Comparison of ENCODE assay signal across 29 cellular contexts in the genomic region with DNA sequence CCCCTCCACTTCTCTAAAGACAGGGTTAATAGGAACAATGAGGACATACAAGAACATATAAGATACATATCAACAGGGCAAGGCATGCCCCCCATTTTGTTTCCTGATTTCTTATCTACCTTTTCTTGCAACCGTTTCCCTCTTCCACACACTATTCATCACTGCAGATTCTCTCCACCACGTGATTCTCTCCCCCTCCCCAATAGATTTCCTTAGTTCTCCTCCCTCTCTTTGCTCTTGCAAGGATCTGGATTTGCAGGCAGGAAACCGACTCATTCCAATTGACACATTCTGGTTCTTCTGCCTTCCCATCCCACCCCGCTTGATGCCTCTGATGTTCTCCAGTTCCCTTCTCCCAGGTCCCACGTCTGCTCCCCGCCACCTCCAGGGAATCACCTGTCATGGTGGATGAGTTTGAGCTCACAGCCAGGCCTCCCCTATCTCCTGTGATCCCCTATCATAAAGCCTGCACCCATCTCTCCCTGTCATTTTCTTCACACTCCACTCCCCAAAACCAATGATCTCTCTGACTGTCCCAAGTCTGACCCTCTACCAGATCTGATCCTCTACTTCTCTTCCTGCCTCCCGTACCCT. TPM values are rescaled to one million over a fixed set of nuclear protein-coding genes. Genes with fewer than 3 reads are reported as not detected.
DNase-seq lines count a peak whose midpoint lies in the region; ATAC-seq and TF ChIP-seq lines count a peak whose summit lies in the region.
"Had no signal": no experiment of that assay in that cellular context is flagged by ENCODE, and none has a peak within 500 bp of the region (broad histone marks: within the 10 kb centered on the region; RNA-seq: fewer than 3 reads in every experiment).

No MANE protein-coding gene starts in this region.

- no peak for TF ChIP-seq CTCF in CD4-positive, alpha-beta T cell (IDR thresholded peaks at IDR 0.05)
- TF ChIP-seq CTCF in glutamatergic neuron (IDR thresholded peaks at IDR 0.05; ENCODE audit: partially characterized antibody, unreplicated experiment) (no peak), neural cell (IDR thresholded peaks at IDR 0.05; ENCODE audit: poor library complexity, severe bottlenecking) (no peak), GM13976 (IDR thresholded peaks at IDR 0.05; ENCODE audit: borderline replicate concordance, control extremely low read depth, extremely low read depth, insufficient read depth, missing control alignments) (no peak), mucosa of descending colon (IDR thresholded peaks at IDR 0.05) (no peak), transverse colon (IDR thresholded peaks at IDR 0.05) (no peak)

- H3K4me3 Mint-ChIP-seq in CD4-positive, alpha-beta T cell, result peak overlapping the region; percentile 31
- no peak overlapping the region for H3K4me3 Mint-ChIP-seq in T-cell
- peak overlapping the region; percentile 1 for H3K4me3 Mint-ChIP-seq in glutamatergic neuron (ENCODE audit: unreplicated experiment)
- H3K4me3 Mint-ChIP-seq: central memory CD8-positive, alpha-beta T cell had no signal

- no peak for TF ChIP-seq EP300 in neural cell (conservative IDR thresholded peaks at IDR 0.05; ENCODE audit: poor library complexity, severe bottlenecking)
- no peak for TF ChIP-seq EP300 in transverse colon (IDR thresholded peaks at IDR 0.05; ENCODE audit: low read depth)

- TF ChIP-seq POLR2A in transverse colon (IDR thresholded peaks at IDR 0.05), result no peak

- no peak for TF ChIP-seq RAD21 in neural cell (conservative IDR thresholded peaks at IDR 0.05)

- in situ Hi-C loops in GM13976 (cut with MboI; ENCODE audit: low sequenced_read_pairs, unreplicated experiment) (no loop called here), transverse colon (cut with MboI; ENCODE audit: low pct_ligation_motif_present in 1 of 4, low pct_unique_long_range_greater_than_20kb in 1 of 4, low sequenced_read_pairs in 3 of 4) (no loop called here)

- no peak overlapping the region for H3K27ac ChIP-seq in CD4-positive, alpha-beta T cell (ENCODE audit: low read depth, low read length)
- H3K27ac ChIP-seq in neural cell (ENCODE audit: low read length) (peak overlapping the region; percentile 85), transverse colon (no peak overlapping the region)
- H3K27ac ChIP-seq: A549; BLaER1 treated with 17β-estradiol and CSF1 and Interleukin-3, amounts not matched to agents 10 nM and 100 nM; esophagus muscularis mucosa; KMS-11; prostate gland; RWPE1; skin epidermis had no signal

- peaks cover 43% of the 10 kb centered on the region for H3K79me2 ChIP-seq in neural cell (replicated peaks; ENCODE audit: insufficient read depth, low read length)

- H4K20me1 ChIP-seq in neural cell (ENCODE audit: insufficient read depth), result no peaks in the 10 kb centered on the region

- H3K9me3 Mint-ChIP-seq in CD4-positive, alpha-beta T cell, result no peaks in the 10 kb centered on the region
- H3K9me3 Mint-ChIP-seq in T-cell (no peaks in the 10 kb centered on the region), glutamatergic neuron (ENCODE audit: unreplicated experiment) (peaks cover 14% of the 10 kb centered on the region)
- H3K9me3 Mint-ChIP-seq: central memory CD8-positive, alpha-beta T cell; HFFc6 had no signal

- H3K4me1 ChIP-seq in mucosa of descending colon (ENCODE audit: low read depth) (peaks cover 9% of the 10 kb centered on the region), transverse colon (peaks cover 5 to 18% (median 14%) of the 10 kb centered on the region in 4 donors)
- H3K4me1 ChIP-seq: prostate gland had no signal

- intact Hi-C loops in CD4-positive, alpha-beta T cell (cut with DNase I, micrococcal nuclease), result no loop called here
- intact Hi-C loops in mucosa of descending colon (cut with DNase I, micrococcal nuclease), result no loop called here
- intact Hi-C loops in transverse colon (cut with DNase I; ENCODE audit: low total_unique reads), result no loop called here

- no peaks in the 10 kb centered on the region for H3K9me3 ChIP-seq in CD4-positive, alpha-beta T cell (ENCODE audit: control insufficient read depth, low read length)
- H3K9me3 ChIP-seq in neural cell (ENCODE audit: low read length) (no peaks in the 10 kb centered on the region), mucosa of descending colon (no peaks in the 10 kb centered on the region), transverse colon (no peaks in the 10 kb centered on the region)
- H3K9me3 ChIP-seq: A549; BLaER1 treated with 17β-estradiol and CSF1 and Interleukin-3, amounts not matched to agents 10 nM and 100 nM; esophagus muscularis mucosa; gastroesophageal sphincter; prostate gland had no signal

- CTCF ChIA-PET in CD4-positive, alpha-beta T cell (lab: Charles Lee), result no interaction called here
- CTCF ChIA-PET in T-cell (lab: Charles Lee), result no interaction called here

- peaks cover 26% of the 10 kb centered on the region for H3K4me1 Mint-ChIP-seq in CD4-positive, alpha-beta T cell (ENCODE audit: low read depth)
- H3K4me1 Mint-ChIP-seq in T-cell (peaks cover 23 to 42% (median 25%) of the 10 kb centered on the region in 3 donors), glutamatergic neuron (ENCODE audit: low read depth, unreplicated experiment) (peaks cover 38% of the 10 kb centered on the region)

- DNase-seq in CD4-positive, alpha-beta T cell, result no peak
- DNase-seq in T-cell (no peak), glutamatergic neuron (no peak), GM13976 (ENCODE audit: low spot score) (no peak), mucosa of descending colon (no peak), transverse colon (no peak)
- DNase-seq: activated CD4-positive, alpha-beta T cell treated with anti-CD3 and anti-CD28 coated beads, Interleukin-2, amount 50 U/mL, for 1 hour; activated CD8-positive, alpha-beta memory T cell treated with anti-CD3 and anti-CD28 coated beads, Interleukin-2, amount 50 U/mL, for 4 hours; activated gamma-delta T cell; DMS 273 treated with DMSO at 0.1 percent for 48 hours; effector CD4-positive, alpha-beta T cell; GF-D8; HFFc6; NCI-H2081; stimulated activated CD4-positive, alpha-beta T cell treated with anti-CD3 and anti-CD28 coated beads, Interleukin-4, amount 100 ng/mL, for 24 hours had no signal

- peak overlapping the region; percentile 50 for H3K9ac ChIP-seq in neural cell (ENCODE audit: low read length)
- H3K9ac ChIP-seq: BLaER1 treated with 17β-estradiol and CSF1 and Interleukin-3, amounts not matched to agents 10 nM and 100 nM; KMS-11 had no signal

- WGBS in transverse colon (ENCODE audit: low coverage in 1 of 2), 2 donors, result 66 to 67% methylated on average over 5 to 7 of the region's 7 CpGs

- no peaks in the 10 kb centered on the region for H3K27me3 ChIP-seq in CD4-positive, alpha-beta T cell (ENCODE audit: control insufficient read depth, insufficient read depth, low read length)
- no peaks in the 10 kb centered on the region for H3K27me3 ChIP-seq in neural cell (ENCODE audit: insufficient read depth, low read depth, low read length)
- H3K27me3 ChIP-seq in transverse colon, result peaks cover 18% of the 10 kb centered on the region
- H3K27me3 ChIP-seq: BLaER1 treated with 17β-estradiol and CSF1 and Interleukin-3, amounts not matched to agents 10 nM and 100 nM; gastroesophageal sphincter had no signal

- peak overlapping the region; percentile 69 for H3K4me3 ChIP-seq in neural cell (ENCODE audit: low read length)
- H3K4me3 ChIP-seq in mucosa of descending colon, result no peak overlapping the region
- H3K4me3 ChIP-seq in transverse colon, result no peak overlapping the region
- H3K4me3 ChIP-seq: A549; BLaER1 treated with 17β-estradiol and CSF1 and Interleukin-3, amounts not matched to agents 10 nM and 100 nM; esophagus muscularis mucosa; gastroesophageal sphincter; GM12878; prostate gland; skin epidermis had no signal

- ATAC-seq in CD4-positive, alpha-beta T cell (ENCODE audit: poor library complexity), result no peak
- ATAC-seq in T-cell (replicated peaks in 1 of 4) (no peak), HG02885 (IDR thresholded peaks at IDR 0.05; ENCODE audit: poor library complexity, unreplicated experiment) (no peak), mucosa of descending colon (no peak)
- ATAC-seq: A549, gastroesophageal sphincter, GM12878 had no signal

- H3K27me3 Mint-ChIP-seq in CD4-positive, alpha-beta T cell, result no peaks in the 10 kb centered on the region
- H3K27me3 Mint-ChIP-seq in T-cell (peaks cover 0 to 2% of the 10 kb centered on the region in 2 donors), glutamatergic neuron (ENCODE audit: unreplicated experiment) (peaks cover 13% of the 10 kb centered on the region)

- H3F3A ChIP-seq in neural cell (ENCODE audit: insufficient read depth, low read length, poor library complexity, severe bottlenecking), result no peaks in the 10 kb centered on the region

- H3K36me3 Mint-ChIP-seq in CD4-positive, alpha-beta T cell (ENCODE audit: low read depth), result peaks cover 33% of the 10 kb centered on the region
- H3K36me3 Mint-ChIP-seq in T-cell (peaks cover 15% of the 10 kb centered on the region), glutamatergic neuron (ENCODE audit: unreplicated experiment) (peaks cover 47% of the 10 kb centered on the region)

- no peak overlapping the region for H3K27ac Mint-ChIP-seq in CD4-positive, alpha-beta T cell
- H3K27ac Mint-ChIP-seq in T-cell (peak overlapping the region; percentile 4 to 84), glutamatergic neuron (ENCODE audit: unreplicated experiment) (no peak overlapping the region)
- H3K27ac Mint-ChIP-seq: HFFc6 had no signal

- POLR2A ChIA-PET in CD4-positive, alpha-beta T cell (lab: Charles Lee), result interaction anchor here (1.4 kb wide), 1 partner anchor 29 kb away, joined by 3 read pairs; no protein-coding TSS in a partner anchor
- POLR2A ChIA-PET in T-cell (lab: Charles Lee), result interaction anchor here in 1 of 2 donors (0.6 kb wide), 1 partner anchor 57 kb away, joined by 3 read pairs; no protein-coding TSS in a partner anchor

- H3K36me3 ChIP-seq in neural cell (ENCODE audit: insufficient read depth, low read length) (peaks cover 19% of the 10 kb centered on the region), mucosa of descending colon (ENCODE audit: low read depth) (no peaks in the 10 kb centered on the region), transverse colon (no peaks in the 10 kb centered on the region)
- H3K36me3 ChIP-seq: prostate gland had no signal

- peak overlapping the region; percentile 78 for H3K4me2 ChIP-seq in neural cell (ENCODE audit: low read length)
- H3K4me2 ChIP-seq: A549, KMS-11 had no signal

- no peaks in the 10 kb centered on the region for H3K9me2 ChIP-seq in neural cell (ENCODE audit: insufficient read depth, low read length)

- H2AFZ ChIP-seq in neural cell (ENCODE audit: low read depth, low read length), result no peak overlapping the region

RNA-seq across cellular contexts. Expression of a gene that starts 7.5 kb away (rescaled TPM):
- 10 to 100 TPM; 78.4 to 79.9 TPM for total RNA-seq in CD4-positive, alpha-beta T cell
- total RNA-seq in T-cell (10 to 100 TPM; 48.0 to 82.7 (median 74.8) TPM), glutamatergic neuron (ENCODE audit: unreplicated experiment) (158 TPM), mucosa of descending colon (10 to 100 TPM; 12.2 to 62.5 (median 21.8) TPM), transverse colon (10 to 100 TPM; 11.5 to 40.4 (median 30.5) TPM)
- polyA plus RNA-seq in neural cell, result 108 and 120 TPM in 2 replicates
- polyA minus RNA-seq in neural cell, result 212 and 216 TPM in 2 replicates

RNA-seq across cellular contexts. Expression of a gene that starts 31.5 kb away (rescaled TPM):
- not detected for total RNA-seq in CD4-positive, alpha-beta T cell
- total RNA-seq in T-cell (not detected), glutamatergic neuron (ENCODE audit: unreplicated experiment) (not detected), mucosa of descending colon (not detected), transverse colon (not detected)
- polyA plus RNA-seq in neural cell, result not detected in 2 replicates
- polyA minus RNA-seq in neural cell, result 0.49 TPM in 1 of 2 replicates, not detected in the other
- total RNA-seq: esophagus muscularis mucosa, gastroesophageal sphincter, GM12878, HFFc6, lower leg skin, NCI-H460, prostate gland had no signal
- polyA plus RNA-seq: A549, GM12878 had no signal

RNA-seq across cellular contexts. Expression of a gene that starts 40.5 kb away (rescaled TPM):
- not detected for total RNA-seq in CD4-positive, alpha-beta T cell
- not detected for total RNA-seq in T-cell
- total RNA-seq in glutamatergic neuron (ENCODE audit: unreplicated experiment), result not detected
- not detected in 2 replicates for polyA plus RNA-seq in neural cell
- polyA minus RNA-seq in neural cell, result not detected in 2 replicates
- not detected for total RNA-seq in mucosa of descending colon
- not detected for total RNA-seq in transverse colon
- total RNA-seq: esophagus muscularis mucosa, gastroesophageal sphincter, GM12878, HFFc6, lower leg skin, NCI-H460, prostate gland had no signal
- polyA plus RNA-seq: A549, GM12878 had no signal

RNA-seq across cellular contexts. Expression of a gene that starts 55.5 kb away (rescaled TPM):
- total RNA-seq in CD4-positive, alpha-beta T cell, result not detected
- total RNA-seq in T-cell (1 to 10 TPM in 1 of 5 donors, not detected in 4; 1.0 TPM), glutamatergic neuron (ENCODE audit: unreplicated experiment) (not detected), mucosa of descending colon (not detected), transverse colon (under 1 TPM in 1 of 4 donors, not detected in 3; 0.27 TPM)
- not detected in 2 replicates for polyA plus RNA-seq in neural cell
- polyA minus RNA-seq in neural cell, result not detected in 2 replicates
- total RNA-seq: GM12878, HFFc6, NCI-H460 had no signal
- polyA plus RNA-seq: GM12878 had no signal

Comparison
In these comparisons a context has a peak if more than half of its experiments do, and no peak if none do; other contexts are left out.
1. H3K27ac Mint-ChIP-seq: peak in T-cell (2 of 2); none in CD4-positive, alpha-beta T cell (single experiment) and glutamatergic neuron (single experiment).
2. H3K4me3 Mint-ChIP-seq: peak in CD4-positive, alpha-beta T cell (single experiment) and glutamatergic neuron (single experiment); none in T-cell (0 of 3).